ENCODE assay signal across 8 cellular contexts in the genomic region with DNA sequence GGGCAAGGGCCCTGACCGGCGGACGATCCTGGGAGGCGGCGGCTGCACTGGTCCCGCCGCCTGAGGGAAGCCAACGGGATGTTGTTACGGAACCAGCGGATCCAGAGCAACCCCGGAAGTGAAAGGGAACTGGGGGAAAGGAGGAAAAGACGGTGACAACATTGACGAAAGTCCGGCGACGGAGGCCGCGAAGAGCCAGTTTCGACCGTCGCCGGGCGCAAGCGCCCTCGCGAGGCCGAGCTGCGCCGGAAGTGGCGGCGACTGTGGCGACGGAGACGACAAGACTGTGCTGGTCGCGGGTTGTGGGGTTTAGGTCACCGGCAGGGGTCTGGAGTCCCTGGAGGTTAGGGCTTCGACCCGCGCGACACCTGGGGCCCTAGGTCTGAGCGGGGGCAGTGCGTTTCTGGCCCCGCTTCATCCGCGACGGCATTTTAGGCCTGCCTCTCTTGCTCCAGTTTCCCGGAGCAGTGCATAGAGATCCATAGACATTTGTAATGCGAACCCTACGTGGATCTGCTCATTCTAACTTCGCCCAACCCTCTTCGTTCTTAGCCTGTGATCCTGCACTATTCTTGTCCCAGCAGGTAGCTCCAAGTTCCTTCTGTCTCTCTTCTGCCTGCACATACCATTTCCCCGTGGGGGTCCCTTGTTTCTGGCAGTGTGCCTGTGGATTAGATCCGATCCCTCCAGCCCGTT. TPM values are rescaled to one million over a fixed set of nuclear protein-coding genes. Genes with fewer than 3 reads are reported as not detected.
DNase-seq lines count a peak whose midpoint lies in the region; ATAC-seq and TF ChIP-seq lines count a peak whose summit lies in the region.

Gene BOD1L1 (minus strand): TSS at position 120 of the 696 bp plus-strand sequence. CDS start 138 bp downstream, outside the sequence.

- peak within 1 kb of the TSS; percentile 97 to 99 (median 98) for H3K27ac Mint-ChIP-seq in CD4-positive, CD25-positive, alpha-beta regulatory T cell
- peak within 1 kb of the TSS; percentile 94 for H3K27ac Mint-ChIP-seq in activated CD4-positive, alpha-beta memory T cell treated with anti-CD3 and anti-CD28 coated beads for 36 hours

- POLR2A ChIA-PET in activated CD4-positive, alpha-beta memory T cell treated with anti-CD3 and anti-CD28 coated beads for 36 hours (lab: Charles Lee), result no interaction called here

- H3K4me1 ChIP-seq in CD4-positive, CD25-positive, alpha-beta regulatory T cell (ENCODE audit: control insufficient read depth, insufficient read depth, low read length, poor library complexity, severe bottlenecking), result peaks cover 18% of the 10 kb centered on the region
- peaks cover 28% of the 10 kb centered on the region for H3K4me1 ChIP-seq in lower lobe of right lung

- peaks cover 29 to 55% (median 44%) of the 10 kb centered on the region in 4 donors for H3K4me1 Mint-ChIP-seq in CD4-positive, CD25-positive, alpha-beta regulatory T cell
- peaks cover 41% of the 10 kb centered on the region for H3K4me1 Mint-ChIP-seq in activated CD4-positive, alpha-beta memory T cell treated with anti-CD3 and anti-CD28 coated beads for 36 hours (ENCODE audit: low read depth)

- intact Hi-C loops in activated CD4-positive, alpha-beta memory T cell treated with anti-CD3 and anti-CD28 coated beads for 36 hours (cut with micrococcal nuclease), result loop anchor here (1.0 to 5.0 kb wide), 3 partner anchors 27 to 1375 kb away; partner anchors contain the start of genes CPEB2 and RAB28
- intact Hi-C loops in lower lobe of right lung (cut with DNase I), result no loop called here

- H3K27ac ChIP-seq in CD4-positive, CD25-positive, alpha-beta regulatory T cell (ENCODE audit: insufficient read depth, low read length, poor library complexity, severe bottlenecking), result peak within 1 kb of the TSS; percentile 78
- H3K27ac ChIP-seq in lower lobe of right lung, result peak within 1 kb of the TSS; percentile 96

- H3K4me3 ChIP-seq in CD4-positive, CD25-positive, alpha-beta regulatory T cell (ENCODE audit: low read depth, low read length), result peak within 1 kb of the TSS; percentile 99
- H3K4me3 ChIP-seq in lower lobe of right lung, result peak within 1 kb of the TSS; percentile 87

- H3K36me3 ChIP-seq in CD4-positive, CD25-positive, alpha-beta regulatory T cell (ENCODE audit: control insufficient read depth, insufficient read depth, low read length), result peaks cover 4% of the 10 kb centered on the region
- H3K36me3 ChIP-seq in lower lobe of right lung, result no peaks in the 10 kb centered on the region

- peak; percentile 71 to 93 (median 78) for DNase-seq in CD4-positive, CD25-positive, alpha-beta regulatory T cell
- DNase-seq in NCI-H748 (lab: John Stamatoyannopoulos, UW; ENCODE audit: unreplicated experiment) (peak; percentile 86), ecto neural progenitor cell (ENCODE audit: low spot score) (peak; percentile 91), lower lobe of right lung (peak; percentile 92)
- peak; percentile 89 for DNase-seq in activated CD4-positive, alpha-beta memory T cell treated with anti-CD3 and anti-CD28 coated beads for 36 hours
- peak; percentile 64 to 78 (median 74) for DNase-seq in stimulated activated CD4-positive, alpha-beta T cell treated with anti-CD3 and anti-CD28 coated beads, TNF-alpha, amount 100 ng/mL, for 24 hours (ENCODE audit: low read depth in 3 of 3)

- H3K9me3 ChIP-seq in CD4-positive, CD25-positive, alpha-beta regulatory T cell (ENCODE audit: control insufficient read depth in 2 of 2, low read length in 2 of 2), result no peaks in the 10 kb centered on the region
- no peaks in the 10 kb centered on the region for H3K9me3 ChIP-seq in lower lobe of right lung

- no peaks in the 10 kb centered on the region for H3K27me3 ChIP-seq in CD4-positive, CD25-positive, alpha-beta regulatory T cell (ENCODE audit: control insufficient read depth, insufficient read depth, low read length)
- no peaks in the 10 kb centered on the region for H3K27me3 ChIP-seq in lower lobe of right lung (ENCODE audit: low read depth)

- H3K36me3 Mint-ChIP-seq in CD4-positive, CD25-positive, alpha-beta regulatory T cell, result peaks cover 7% of the 10 kb centered on the region
- peaks cover 2% of the 10 kb centered on the region for H3K36me3 Mint-ChIP-seq in activated CD4-positive, alpha-beta memory T cell treated with anti-CD3 and anti-CD28 coated beads for 36 hours

- peaks cover 3% of the 10 kb centered on the region for H3K27me3 Mint-ChIP-seq in CD4-positive, CD25-positive, alpha-beta regulatory T cell
- no peaks in the 10 kb centered on the region for H3K27me3 Mint-ChIP-seq in activated CD4-positive, alpha-beta memory T cell treated with anti-CD3 and anti-CD28 coated beads for 36 hours

- CTCF ChIA-PET in activated CD4-positive, alpha-beta memory T cell treated with anti-CD3 and anti-CD28 coated beads for 36 hours (lab: Charles Lee), result interaction anchor here (1.1 to 5.1 kb wide), 3 partner anchors 26 to 29 kb away, joined by 4 to 42 read pairs (median 5); no protein-coding TSS in a partner anchor

- peak; percentile 75 to 78 for ATAC-seq in CD4-positive, CD25-positive, alpha-beta regulatory T cell (ENCODE audit: low read depth in 2 of 2)
- ATAC-seq in GM19372 (IDR thresholded peaks at IDR 0.05; ENCODE audit: low read depth, unreplicated experiment), result peak; percentile 90
- ATAC-seq in HG03558 (IDR thresholded peaks at IDR 0.05; ENCODE audit: extremely low read depth, unreplicated experiment), result peak; percentile 89
- peak; percentile 96 to 98 for ATAC-seq in lower lobe of right lung

- no peaks in the 10 kb centered on the region for H3K9me3 Mint-ChIP-seq in CD4-positive, CD25-positive, alpha-beta regulatory T cell
- H3K9me3 Mint-ChIP-seq in activated CD4-positive, alpha-beta memory T cell treated with anti-CD3 and anti-CD28 coated beads for 36 hours, result no peaks in the 10 kb centered on the region

- TF ChIP-seq CTCF in lower lobe of right lung (IDR thresholded peaks at IDR 0.05), result peak; percentile 54

- H3K4me3 Mint-ChIP-seq in CD4-positive, CD25-positive, alpha-beta regulatory T cell, result peak within 1 kb of the TSS; percentile 92 to 98 (median 96)
- H3K4me3 Mint-ChIP-seq in activated CD4-positive, alpha-beta memory T cell treated with anti-CD3 and anti-CD28 coated beads for 36 hours, result peak within 1 kb of the TSS; percentile 97

RNA-seq across cellular contexts. Expression of gene BOD1L1, which starts in this region (rescaled TPM):
- total RNA-seq in CD4-positive, CD25-positive, alpha-beta regulatory T cell, result 48.9 TPM
- 1 to 10 TPM; 1.4 to 2.0 (median 1.6) TPM for polyA plus RNA-seq in CD4-positive, CD25-positive, alpha-beta regulatory T cell
- 10 to 100 TPM; 25.5 to 31.2 TPM for total RNA-seq in activated CD4-positive, alpha-beta memory T cell treated with anti-CD3 and anti-CD28 coated beads for 36 hours
- total RNA-seq in lower lobe of right lung, result 42.7 TPM

Comparison
In these comparisons a context has a peak if more than half of its experiments do, and no peak if none do; other contexts are left out.
1. Peak in every context shown above with its lines: DNase-seq, ATAC-seq, H3K4me3 ChIP-seq and H3K27ac ChIP-seq.